ENCODE assay signal across 20 cellular contexts in genomic region chr2:61938511-61938910, GRCh38. TPM values are rescaled to one million over a fixed set of nuclear protein-coding genes. Genes with fewer than 3 reads are reported as not detected.
A peak's percentile ranks its signal among the peaks of the same experiment; 100 is the strongest.
DNase-seq lines count a peak whose midpoint lies in the region; ATAC-seq, FAIRE-seq and TF ChIP-seq lines count a peak whose summit lies in the region.
"Had no signal": no experiment of that assay in that cellular context is flagged by ENCODE, and none has a peak within 500 bp of the region (broad histone marks: within the 10 kb centered on the region; RNA-seq: fewer than 3 reads in every experiment).

No MANE protein-coding gene starts in this region.

- no peak for TF ChIP-seq RAD21 in H1 (IDR thresholded peaks at IDR 0.05 in 1 of 2, conservative IDR thresholded peaks at IDR 0.05 in 1 of 2; ENCODE audit: low read depth in 2 of 2, low read length in 2 of 2)

- H3K4me2 ChIP-seq in GM23338 (no peak overlapping the region), H1 (ENCODE audit: insufficient read depth in 1 of 2, low read depth in 2 of 2, low read length in 2 of 2) (no peak overlapping the region)

- H2BK5ac ChIP-seq in H1 (ENCODE audit: low read depth, low read length) = no peak overlapping the region

- no peak overlapping the region for H3K14ac ChIP-seq in H1 (ENCODE audit: insufficient read length)

- POLR2A ChIA-PET in H1 (lab: Charles Lee; ENCODE audit: partially characterized antibody) = interaction anchor here (0.8 to 1.4 kb wide), 3 partner anchors 11 to 55 kb away, joined by 3 read pairs; no protein-coding TSS in a partner anchor

- H2BK12ac ChIP-seq in H1 (ENCODE audit: low read depth, low read length) = no peak overlapping the region

- H2BK15ac ChIP-seq in H1 (ENCODE audit: low read length) = no peak overlapping the region

- no peak overlapping the region; the same call in 1 of the 2 replicates for H3K18ac ChIP-seq in H1 (ENCODE audit: extremely low read depth, low read length)

- DNase-seq in heart left ventricle (no peak), heart right ventricle (no peak), GM23338 (ENCODE audit: low spot score) (no peak), H1 (ENCODE audit: low read depth in 1 of 2, low spot score in 2 of 2) (no peak)
- no peak for DNase-seq in activated CD4-positive, alpha-beta T cell treated with anti-CD3 and anti-CD28 coated beads, Interleukin-2, amount 50 U/mL, for 4 hours
- DNase-seq: DMS 273 treated with DMSO at 0.1 percent for 48 hours, GF-D8, HCEC 1CT, Kasumi-1, NCI-H1092 treated with DMSO at 0.1 percent for 48 hours, NCI-H2029 treated with DMSO at 0.1 percent for 48 hours, NCI-H526, Peyer's patch, SHP77 had no signal

- H3K4me1 ChIP-seq in heart left ventricle = peaks cover 0 to 18% (median 9%) of the 10 kb centered on the region in 12 donors
- peaks cover 0 to 22% (median 15%) of the 10 kb centered on the region in 9 donors for H3K4me1 ChIP-seq in heart right ventricle
- no peaks in the 10 kb centered on the region; the same call in 1 of the 2 replicates for H3K4me1 ChIP-seq in GM23338 (ENCODE audit: insufficient read depth)
- H3K4me1 ChIP-seq in H1 (replicated peaks in 1 of 4; ENCODE audit: control insufficient read depth in 3 of 4, insufficient read depth in 4 of 4, low read length in 3 of 4) = no peaks in the 10 kb centered on the region
- H3K4me1 ChIP-seq in stomach smooth muscle (ENCODE audit: control insufficient read depth, insufficient read depth, low read length) = peaks cover 6% of the 10 kb centered on the region
- H3K4me1 ChIP-seq: Peyer's patch had no signal

- no peaks in the 10 kb centered on the region for H3F3A ChIP-seq in GM23338 (replicated peaks; ENCODE audit: low read depth)

- no peak overlapping the region for H3K4ac ChIP-seq in H1 (replicated peaks; ENCODE audit: insufficient read length, low read depth, low read length)

- no peak for TF ChIP-seq POLR2A in heart left ventricle (IDR thresholded peaks at IDR 0.05)
- no peak for TF ChIP-seq POLR2A in H1 (IDR thresholded peaks at IDR 0.05; ENCODE audit: control extremely low read depth in 1 of 2, low read depth in 2 of 2, low read length in 2 of 2)

- H3K9ac ChIP-seq in H1 (replicated peaks in 1 of 4; ENCODE audit: extremely low read depth in 1 of 4, low read depth in 3 of 4, low read length in 3 of 4) = no peak overlapping the region
- H3K9ac ChIP-seq in stomach smooth muscle (ENCODE audit: low read length in 2 of 2) = no peak overlapping the region

- H3K23ac ChIP-seq in H1 (ENCODE audit: insufficient read length) = no peak overlapping the region

- intact Hi-C loops in heart left ventricle (cut with DNase I) = no loop called here
- intact Hi-C loops in heart right ventricle (cut with DNase I) = no loop called here

- peaks cover 2% of the 10 kb centered on the region; the same call in 1 of the 3 replicates for H3K36me3 Mint-ChIP-seq in GM23338 (ENCODE audit: low read depth)

- H3K56ac ChIP-seq in H1 (replicated peaks; ENCODE audit: insufficient read length, low read depth, low read length) = no peak overlapping the region

- WGBS in heart left ventricle, 4 donors = 23 to 25% (median 23%) methylated on average over 3 of the region's 3 CpGs
- 23 to 24% methylated on average over 3 of the region's 3 CpGs for WGBS in heart right ventricle, 2 donors
- WGBS in H1 (ENCODE audit: extremely low coverage in 1 of 2, insufficient coverage in 1 of 2, insufficient read length in 1 of 2, insufficient replicate concordance in 2 of 2, low coverage in 1 of 2, low lambda C conversion rate in 2 of 2, missing lambda C conversion rate in 1 of 2), 2 experiments = 83% methylated on average over 3 of the region's 3 CpGs; no CpG with 5 or more reads in 1 of the 2 experiments

- peak overlapping the region in 7 of 12 donors; percentile 3 to 64 (median 56) for H3K27ac ChIP-seq in heart left ventricle
- peak overlapping the region in 4 of 10 donors; percentile 23 to 61 (median 40) for H3K27ac ChIP-seq in heart right ventricle
- 0 out of 2 replicates have a peak overlapping the region, but pooled peaks have one; percentile 41 for H3K27ac ChIP-seq in GM23338 (ENCODE audit: low read depth)
- H3K27ac ChIP-seq in H1 (ENCODE audit: low read depth, low read length) = no peak overlapping the region
- H3K27ac ChIP-seq in stomach smooth muscle (ENCODE audit: low read length) = peak overlapping the region; percentile 41
- H3K27ac ChIP-seq: Peyer's patch had no signal

- H3K27ac Mint-ChIP-seq in GM23338 = no peak overlapping the region
- H3K27ac Mint-ChIP-seq: CD14-positive monocyte, IgD-negative memory B cell had no signal

- peaks cover 3% of the 10 kb centered on the region for H3K27me3 Mint-ChIP-seq in GM23338 (ENCODE audit: insufficient read depth, low read depth, poor library complexity)
- H3K27me3 Mint-ChIP-seq: IgD-negative memory B cell had no signal

- H2AK5ac ChIP-seq in H1 (ENCODE audit: low read depth, low read length) = no peak overlapping the region

- CTCF ChIA-PET in H1 (lab: Charles Lee; ENCODE audit: partially characterized antibody) = interaction anchor here (0.6 kb wide), 1 partner anchor 1618 kb away, joined by 3 read pairs; no protein-coding TSS in a partner anchor

- H3K79me2 ChIP-seq in GM23338 (replicated peaks; ENCODE audit: insufficient read depth) = no peaks in the 10 kb centered on the region
- no peaks in the 10 kb centered on the region for H3K79me2 ChIP-seq in H1 (ENCODE audit: control insufficient read depth in 1 of 2, insufficient read depth in 2 of 2, low read length in 2 of 2)

- no peaks in the 10 kb centered on the region for H3K9me3 Mint-ChIP-seq in GM23338
- H3K9me3 Mint-ChIP-seq: IgD-negative memory B cell had no signal

- no peak for TF ChIP-seq CTCF in heart left ventricle (IDR thresholded peaks at IDR 0.05)
- no peak for TF ChIP-seq CTCF in heart right ventricle (IDR thresholded peaks at IDR 0.05)
- no peak for TF ChIP-seq CTCF in GM23338 (conservative IDR thresholded peaks at IDR 0.05; ENCODE audit: low read depth in 2 of 2)
- no peak for TF ChIP-seq CTCF in H1 (IDR thresholded peaks at IDR 0.05; ENCODE audit: control extremely low read depth in 1 of 3, insufficient read depth in 1 of 3, low read depth in 1 of 3, low read length in 3 of 3)

- TF ChIP-seq EP300 in H1 (IDR thresholded peaks at IDR 0.05; ENCODE audit: borderline replicate concordance in 1 of 2, low read depth in 2 of 2, low read length in 2 of 2) = no peak

- H2BK120ac ChIP-seq in H1 (replicated peaks; ENCODE audit: low read depth, low read length) = no peak overlapping the region

- no peaks in the 10 kb centered on the region for H4K20me1 ChIP-seq in GM23338 (replicated peaks; ENCODE audit: insufficient read depth)
- no peaks in the 10 kb centered on the region for H4K20me1 ChIP-seq in H1 (replicated peaks in 1 of 2; ENCODE audit: control insufficient read depth in 1 of 2, insufficient read depth in 2 of 2, low read length in 2 of 2)

- no peaks in the 10 kb centered on the region for H3K23me2 ChIP-seq in H1 (ENCODE audit: low read depth, low read length)

- ATAC-seq in heart left ventricle (no peak), heart right ventricle (no peak), GM23338 (no peak), GM21737 (IDR thresholded peaks at IDR 0.05; ENCODE audit: unreplicated experiment) (no peak), HG02970 (IDR thresholded peaks at IDR 0.05; ENCODE audit: low FRiP score, unreplicated experiment) (no peak)
- ATAC-seq: SK-N-SH treated with all-trans-retinoic acid at 6 μM for 48 hours had no signal

- H2AFZ ChIP-seq in GM23338 (no peak overlapping the region), H1 (ENCODE audit: low read length) (no peak overlapping the region)

- no peak overlapping the region for H2BK20ac ChIP-seq in H1 (ENCODE audit: low read length)

- no peak overlapping the region for H4K8ac ChIP-seq in H1 (ENCODE audit: extremely low read depth, insufficient read depth, low read length)

- H3K9me2 ChIP-seq in GM23338 (ENCODE audit: insufficient read depth) = no peaks in the 10 kb centered on the region

- H3K27me3 ChIP-seq in heart left ventricle (no peaks in the 10 kb centered on the region), heart right ventricle (no peaks in the 10 kb centered on the region), GM23338 (ENCODE audit: insufficient read depth) (no peaks in the 10 kb centered on the region), H1 (replicated peaks in 1 of 4; ENCODE audit: control insufficient read depth in 3 of 4, extremely low read depth in 1 of 4, insufficient read depth in 3 of 4, low read length in 3 of 4) (no peaks in the 10 kb centered on the region), stomach smooth muscle (ENCODE audit: control insufficient read depth in 1 of 2, insufficient read depth in 2 of 2, low read length in 2 of 2) (no peaks in the 10 kb centered on the region)
- H3K27me3 ChIP-seq: Peyer's patch had no signal

- H3K4me3 Mint-ChIP-seq in GM23338 = no peak overlapping the region
- H3K4me3 Mint-ChIP-seq: CD14-positive monocyte, IgD-negative memory B cell had no signal

- H3K9me3 ChIP-seq in heart left ventricle (no peaks in the 10 kb centered on the region), heart right ventricle (peaks cover 0 to 2% (median 0%) of the 10 kb centered on the region in 11 donors), H1 (ENCODE audit: insufficient read depth in 2 of 2, low read depth in 1 of 2, low read length in 1 of 2) (no peaks in the 10 kb centered on the region), stomach smooth muscle (ENCODE audit: control insufficient read depth in 2 of 2, low read length in 2 of 2) (no peaks in the 10 kb centered on the region)
- H3K9me3 ChIP-seq: Peyer's patch had no signal

- H3K4me1 Mint-ChIP-seq in GM23338 = peaks cover 9% of the 10 kb centered on the region; the same call in 2 of the 3 replicates

- peaks cover 0 to 5% (median 0%) of the 10 kb centered on the region in 9 donors for H3K36me3 ChIP-seq in heart left ventricle
- H3K36me3 ChIP-seq in heart right ventricle = peaks cover 0 to 10% (median 0%) of the 10 kb centered on the region in 9 donors
- H3K36me3 ChIP-seq in GM23338 (ENCODE audit: insufficient read depth) = no peaks in the 10 kb centered on the region
- no peaks in the 10 kb centered on the region; a peak in 2 of 8 replicates for H3K36me3 ChIP-seq in H1 (ENCODE audit: control insufficient read depth in 2 of 4, insufficient read depth in 4 of 4, low read length in 3 of 4)
- no peaks in the 10 kb centered on the region for H3K36me3 ChIP-seq in stomach smooth muscle (ENCODE audit: control insufficient read depth in 2 of 2, insufficient read depth in 2 of 2, low read length in 2 of 2)
- H3K36me3 ChIP-seq: Peyer's patch had no signal

- H3K79me1 ChIP-seq in H1 (ENCODE audit: low read depth, low read length) = no peaks in the 10 kb centered on the region

- H4K91ac ChIP-seq in H1 (replicated peaks; ENCODE audit: insufficient read length, low read length) = peak overlapping the region; percentile 65

- H3K4me3 ChIP-seq in heart left ventricle (no peak overlapping the region), heart right ventricle (no peak overlapping the region), GM23338 (no peak overlapping the region), H1 (ENCODE audit: extremely low read depth in 1 of 4, insufficient read depth in 2 of 4, low read depth in 3 of 4, low read length in 4 of 4) (no peak overlapping the region), stomach smooth muscle (ENCODE audit: low read length in 2 of 2) (no peak overlapping the region)
- H3K4me3 ChIP-seq: Peyer's patch had no signal

- H4K5ac ChIP-seq in H1 (ENCODE audit: insufficient read length, low read depth, low read length) = no peak overlapping the region

- FAIRE-seq in H1 (lab: Jason Lieb, UNC) = no peak

RNA-seq across cellular contexts. Expression of gene COMMD1, which starts 33.0 kb away (rescaled TPM):
- total RNA-seq in heart left ventricle (10 to 100 TPM; 50.1 to 79.6 (median 64.2) TPM), heart right ventricle (10 to 100 TPM; 51.1 to 90.2 (median 58.9) TPM)
- polyA plus RNA-seq in heart left ventricle (10 to 100 TPM; 71.4 to 99.5 TPM), heart right ventricle (10 to 100 TPM; 72.4 to 82.1 TPM), GM23338 (2016; fragmentation: Nextera tagmentation; extraction: Ambion mirVana) (73.9 and 83.7 TPM in 2 replicates), H1 (2011; rRNA removed) (28.3 and 32.0 TPM in 2 replicates)
- total RNA-seq in GM23338 (2014; rRNA removed; shearing (Covaris generic)) = 19.1 and 54.9 TPM in 2 replicates
- total RNA-seq in H1 (2021; fragmentation: NEBNext Ultra II Directional; extraction: Animal tissue kit (Norgen Biotek cat#: 25700)) = 23.5 and 27.8 TPM in 2 replicates
- 26.2 TPM for polyA plus RNA-seq in H1 (2011; cell fraction: cytosol; rRNA removed)
- polyA plus RNA-seq in H1 (2011; cell fraction: nucleus; rRNA removed) = 13.8 TPM
- polyA plus RNA-seq in H1 (2012, experiment 1 of 2) = 29.1 to 43.4 TPM (median 38.1 TPM) in 4 replicates
- polyA plus RNA-seq in H1 (2012, experiment 2 of 2) = 86.7 TPM
- 30.4 TPM for polyA plus RNA-seq in H1 (2013, experiment 1 of 2)
- polyA plus RNA-seq in H1 (2013, experiment 2 of 2) = 33.5 TPM
- 14.3 and 14.4 TPM in 2 replicates for polyA minus RNA-seq in H1 (2011; rRNA and poly(A)+ RNA removed)
- polyA minus RNA-seq in H1 (2011; cell fraction: cytosol; rRNA and poly(A)+ RNA removed) = 5.8 TPM
- polyA minus RNA-seq in H1 (2011; cell fraction: nucleus; rRNA and poly(A)+ RNA removed) = 16.6 TPM

RNA-seq across cellular contexts. Expression of gene CCT4, which starts 50.1 kb away (rescaled TPM):
- 100 to 1,000 TPM in 4 of 9 donors, 10 to 100 TPM in 5; 50.1 to 130 (median 96.9) TPM for total RNA-seq in heart left ventricle
- 100 to 1,000 TPM in 1 of 2 donors, 10 to 100 TPM in 1; 42.1 to 170 TPM for polyA plus RNA-seq in heart left ventricle
- 100 to 1,000 TPM in 4 of 10 donors, 10 to 100 TPM in 6; 86.0 to 118 (median 98.7) TPM for total RNA-seq in heart right ventricle
- polyA plus RNA-seq in heart right ventricle = 100 to 1,000 TPM in 1 of 2 donors, 10 to 100 TPM in 1; 27.0 to 133 TPM
- total RNA-seq in GM23338 (2014; rRNA removed; shearing (Covaris generic)) = 343 and 378 TPM in 2 replicates
- polyA plus RNA-seq in GM23338 (2016; fragmentation: Nextera tagmentation; extraction: Ambion mirVana) = 314 and 333 TPM in 2 replicates
- 342 and 359 TPM in 2 replicates for total RNA-seq in H1 (2021; fragmentation: NEBNext Ultra II Directional; extraction: Animal tissue kit (Norgen Biotek cat#: 25700))
- polyA plus RNA-seq in H1 (2011; rRNA removed) = 86.7 and 129 TPM in 2 replicates
- 162 TPM for polyA plus RNA-seq in H1 (2011; cell fraction: cytosol; rRNA removed)
- 79.4 TPM for polyA plus RNA-seq in H1 (2011; cell fraction: nucleus; rRNA removed)
- polyA plus RNA-seq in H1 (2012, experiment 1 of 2) = 225 to 315 TPM (median 237 TPM) in 4 replicates
- polyA plus RNA-seq in H1 (2012, experiment 2 of 2) = 85.1 TPM
- polyA plus RNA-seq in H1 (2013, experiment 1 of 2) = 254 TPM
- 246 TPM for polyA plus RNA-seq in H1 (2013, experiment 2 of 2)
- 149 and 156 TPM in 2 replicates for polyA minus RNA-seq in H1 (2011; rRNA and poly(A)+ RNA removed)
- 140 TPM for polyA minus RNA-seq in H1 (2011; cell fraction: cytosol; rRNA and poly(A)+ RNA removed)
- 110 TPM for polyA minus RNA-seq in H1 (2011; cell fraction: nucleus; rRNA and poly(A)+ RNA removed)
